22 cellular contexts compared by ENCODE assay signal in genomic region chr9:92592537-92592936, GRCh38. TPM values are rescaled to one million over a fixed set of nuclear protein-coding genes. Genes with fewer than 3 reads are reported as not detected.
DNase-seq lines count a peak whose midpoint lies in the region; ATAC-seq, FAIRE-seq and TF ChIP-seq lines count a peak whose summit lies in the region.
"Had no signal": no experiment of that assay in that cellular context is flagged by ENCODE, and none has a peak within 500 bp of the region (broad histone marks: within the 10 kb centered on the region; RNA-seq: fewer than 3 reads in every experiment).

No MANE protein-coding gene starts in this region.

- no peaks in the 10 kb centered on the region for H4K20me1 ChIP-seq in smooth muscle cell (ENCODE audit: low read depth)
- H4K20me1 ChIP-seq: BLaER1 had no signal

- H3K27me3 ChIP-seq in smooth muscle cell (ENCODE audit: low read depth) (no peaks in the 10 kb centered on the region), gastroesophageal sphincter (no peaks in the 10 kb centered on the region), Peyer's patch (no peaks in the 10 kb centered on the region), Caco-2 (replicated peaks; ENCODE audit: control insufficient read depth, insufficient read depth, low read length) (no peaks in the 10 kb centered on the region)
- H3K27me3 ChIP-seq: BLaER1, SJCRH30 had no signal

- H3K4me3 Mint-ChIP-seq in Caco-2 (ENCODE audit: unreplicated experiment), result no peak overlapping the region
- H3K4me3 Mint-ChIP-seq: CD4-positive, alpha-beta memory T cell had no signal

- TF ChIP-seq POLR2A in GM12891 (IDR thresholded peaks at IDR 0.05; ENCODE audit: low read depth, low read length) (no peak), H54 (IDR thresholded peaks at IDR 0.05; ENCODE audit: low read depth, low read length) (no peak), gastroesophageal sphincter (IDR thresholded peaks at IDR 0.05) (no peak), Peyer's patch (IDR thresholded peaks at IDR 0.05) (no peak)

- H3K36me3 ChIP-seq in smooth muscle cell (ENCODE audit: low read depth), result no peaks in the 10 kb centered on the region
- no peaks in the 10 kb centered on the region for H3K36me3 ChIP-seq in gastroesophageal sphincter
- no peaks in the 10 kb centered on the region for H3K36me3 ChIP-seq in Peyer's patch
- no peaks in the 10 kb centered on the region for H3K36me3 ChIP-seq in Caco-2 (ENCODE audit: control insufficient read depth, insufficient read depth, low read length)
- H3K36me3 ChIP-seq: BLaER1, SJCRH30 had no signal

- intact Hi-C loops in Caco-2 (cut with micrococcal nuclease; ENCODE audit: unreplicated experiment), result no loop called here

- H3K79me2 ChIP-seq in smooth muscle cell (ENCODE audit: low read depth), result no peaks in the 10 kb centered on the region

- TF ChIP-seq EP300 in gastroesophageal sphincter (IDR thresholded peaks at IDR 0.05), result no peak

- no peak overlapping the region for H3K4me3 ChIP-seq in epithelial cell of esophagus (ENCODE audit: low read length)
- H3K4me3 ChIP-seq in smooth muscle cell, result no peak overlapping the region
- no peak overlapping the region for H3K4me3 ChIP-seq in gastroesophageal sphincter
- no peak overlapping the region for H3K4me3 ChIP-seq in Peyer's patch
- H3K4me3 ChIP-seq in Caco-2 (ENCODE audit: low read depth, low read length), result no peak overlapping the region
- H3K4me3 ChIP-seq: BLaER1, SJCRH30 had no signal

- no peaks in the 10 kb centered on the region for H3K9me3 ChIP-seq in smooth muscle cell (replicated peaks; ENCODE audit: low read depth)
- no peaks in the 10 kb centered on the region for H3K9me3 ChIP-seq in gastroesophageal sphincter
- H3K9me3 ChIP-seq in Peyer's patch, result no peaks in the 10 kb centered on the region
- no peaks in the 10 kb centered on the region for H3K9me3 ChIP-seq in Caco-2
- H3K9me3 ChIP-seq: BLaER1, SJCRH30 had no signal

- H3K27ac Mint-ChIP-seq in Caco-2 (ENCODE audit: unreplicated experiment), result no peak overlapping the region

- H3K27ac ChIP-seq in smooth muscle cell (ENCODE audit: low read depth) (peak overlapping the region; percentile 77), gastroesophageal sphincter (peak overlapping the region in 1 of 4 donors; percentile 15), Peyer's patch (no peak overlapping the region)
- H3K27ac ChIP-seq: BLaER1, SJCRH30 had no signal

- H3K4me1 Mint-ChIP-seq in Caco-2 (ENCODE audit: low read depth, unreplicated experiment), result no peaks in the 10 kb centered on the region
- H3K4me1 Mint-ChIP-seq: CD4-positive, alpha-beta memory T cell had no signal

- H3K4me1 ChIP-seq in smooth muscle cell (ENCODE audit: low read depth) (peaks cover 15% of the 10 kb centered on the region), gastroesophageal sphincter (peaks cover 4 to 45% (median 13%) of the 10 kb centered on the region in 3 donors), Peyer's patch (peaks cover 0 to 5% (median 0%) of the 10 kb centered on the region in 4 donors), Caco-2 (no peaks in the 10 kb centered on the region)
- H3K4me1 ChIP-seq: BLaER1, SJCRH30 had no signal

- peak overlapping the region; percentile 0 for H3K4me2 ChIP-seq in smooth muscle cell
- H3K4me2 ChIP-seq: BLaER1 had no signal

- H3F3A ChIP-seq in smooth muscle cell (ENCODE audit: low read depth), result peaks cover 25% of the 10 kb centered on the region

- 89% methylated on average over 1 of the region's 1 CpG for WGBS in smooth muscle cell (ENCODE audit: low lambda C conversion rate)
- WGBS in gastroesophageal sphincter (ENCODE audit: low coverage in 1 of 2), 2 donors, result no CpG with 5 or more reads among the region's 1 CpG

- CTCF ChIA-PET in Caco-2 (lab: Charles Lee), result no interaction called here

- peak; percentile 20 for FAIRE-seq in GM12891 (lab: Jason Lieb, UNC)
- FAIRE-seq in H54 (lab: Jason Lieb, UNC), result peak; percentile 6
- FAIRE-seq: GM18507, H1, RCC 7860 had no signal

- H3K9ac ChIP-seq in smooth muscle cell (ENCODE audit: low read depth), result no peak overlapping the region
- H3K9ac ChIP-seq: BLaER1 had no signal

- POLR2A ChIA-PET in Caco-2 (lab: Charles Lee), result no interaction called here

- no peaks in the 10 kb centered on the region for H3K27me3 Mint-ChIP-seq in Caco-2 (ENCODE audit: insufficient read depth, unreplicated experiment)
- H3K27me3 Mint-ChIP-seq: CD4-positive, alpha-beta memory T cell had no signal

- no peaks in the 10 kb centered on the region for H3K36me3 Mint-ChIP-seq in Caco-2 (ENCODE audit: insufficient read depth, unreplicated experiment)
- H3K36me3 Mint-ChIP-seq: CD4-positive, alpha-beta memory T cell had no signal

- ATAC-seq in gastroesophageal sphincter, result no peak

- no TSS peak for BruUV-seq in Caco-2 (replicated peaks; lab: Mats Ljungman, UMichigan)

- TF ChIP-seq CTCF in epithelial cell of esophagus (IDR thresholded peaks at IDR 0.05; ENCODE audit: insufficient read depth, low read depth, low read length, missing control alignments) (no peak), smooth muscle cell (IDR thresholded peaks at IDR 0.05; ENCODE audit: borderline replicate concordance, insufficient read depth, poor library complexity, severe bottlenecking) (no peak), gastroesophageal sphincter (IDR thresholded peaks at IDR 0.05) (no peak), Peyer's patch (IDR thresholded peaks at IDR 0.05) (no peak), Caco-2 (IDR thresholded peaks at IDR 0.05; ENCODE audit: insufficient read depth in 1 of 2, low read depth in 1 of 2, low read length in 1 of 2, severe bottlenecking in 1 of 2, unreplicated experiment in 1 of 2) (no peak)

- no peaks in the 10 kb centered on the region for H3K9me3 Mint-ChIP-seq in Caco-2 (ENCODE audit: unreplicated experiment)
- H3K9me3 Mint-ChIP-seq: CD4-positive, alpha-beta memory T cell had no signal

- no peak for DNase-seq in GM12891 (ENCODE audit: insufficient read length, low spot score)
- no peak for DNase-seq in H54 (ENCODE audit: insufficient read length, low spot score)
- peak; percentile 79 for DNase-seq in epithelial cell of esophagus (ENCODE audit: low read depth)
- no peak for DNase-seq in smooth muscle cell (lab: John Stamatoyannopoulos, UW; ENCODE audit: unreplicated experiment)
- no peak for DNase-seq in Peyer's patch
- no peak for DNase-seq in Caco-2
- DNase-seq in SW480 (ENCODE audit: low spot score), result no peak
- DNase-seq: CD4-positive, alpha-beta memory T cell; KG1; NCI-H1092; NCI-H1436 treated with DMSO at 0.1 percent for 48 hours; NCI-H2029; NCI-H2227 treated with DMSO at 0.1 percent for 48 hours; NCI-H510A; NCI-H748 treated with DMSO at 0.1 percent for 48 hours; SJCRH30 had no signal

- no peak overlapping the region for H2AFZ ChIP-seq in smooth muscle cell (ENCODE audit: low read depth)

TF ChIP-seq in GM12891, 5 proteins besides CTCF, POLR2A, EP300 and RAD21:
- no peak for TF ChIP-seq PAX5 (IDR thresholded peaks at IDR 0.05; ENCODE audit: insufficient read depth, low read length, severe bottlenecking)
- no peak for TF ChIP-seq POLR2AphosphoS5 (IDR thresholded peaks at IDR 0.05; ENCODE audit: low read depth, low read length)
- TF ChIP-seq TAF1 (IDR thresholded peaks at IDR 0.05; ENCODE audit: low read depth, low read length), result no peak
- TF ChIP-seq SPI1 (IDR thresholded peaks at IDR 0.05; ENCODE audit: low read depth, low read length), result no peak
- TF ChIP-seq POU2F2 (IDR thresholded peaks at IDR 0.05; ENCODE audit: low read depth, low read length), result no peak

RNA-seq across cellular contexts. Expression of gene ECM2, which starts 56.7 kb away (rescaled TPM):
- polyA plus RNA-seq in GM12891 (2012; ENCODE audit: low read depth, missing spikeins), result 0.22 TPM
- total RNA-seq in smooth muscle cell (0.27 and 0.85 TPM in 2 replicates), gastroesophageal sphincter (10 to 100 TPM in 3 of 4 donors, 1 to 10 TPM in 1; 8.2 to 20.1 (median 14.2) TPM), Peyer's patch (10 to 100 TPM in 3 of 4 donors, 1 to 10 TPM in 1; 9.6 to 20.1 (median 12.1) TPM), Caco-2 (2022) (not detected in 2 replicates)
- polyA plus RNA-seq in smooth muscle cell, result 0.37 and 0.50 TPM in 2 replicates
- total RNA-seq: CD4-positive, alpha-beta memory T cell; G401; H1; SJCRH30 had no signal
- polyA plus RNA-seq: CD4-positive, alpha-beta memory T cell; H1 had no signal
